1 cellular context compared by ENCODE assay signal in the genomic region with DNA sequence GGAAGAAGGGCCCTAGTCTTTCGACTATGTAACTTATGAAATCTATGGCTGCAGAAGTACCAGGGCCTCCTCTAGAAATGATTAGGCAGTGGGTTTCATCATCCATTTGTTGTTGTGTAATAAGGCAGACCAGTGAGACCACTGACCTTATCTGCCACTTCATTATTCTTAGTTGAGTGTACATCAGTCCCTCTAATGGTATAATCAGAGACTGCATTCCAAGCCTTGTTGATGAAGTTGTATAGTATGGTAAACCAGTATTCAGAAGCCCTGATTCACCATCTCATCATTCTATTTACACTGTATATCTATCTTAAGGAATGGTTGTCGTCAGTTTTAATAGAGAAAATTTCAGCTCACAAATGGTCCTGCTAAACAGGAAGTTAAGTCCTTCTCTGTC.
TF ChIP-seq lines count a peak whose summit lies in the region.

No MANE protein-coding gene starts in this region.

TF ChIP-seq in WTC11, 78 proteins besides CTCF, POLR2A, EP300 and RAD21 (continued from another document):
- TF ChIP-seq, protein P1, sequence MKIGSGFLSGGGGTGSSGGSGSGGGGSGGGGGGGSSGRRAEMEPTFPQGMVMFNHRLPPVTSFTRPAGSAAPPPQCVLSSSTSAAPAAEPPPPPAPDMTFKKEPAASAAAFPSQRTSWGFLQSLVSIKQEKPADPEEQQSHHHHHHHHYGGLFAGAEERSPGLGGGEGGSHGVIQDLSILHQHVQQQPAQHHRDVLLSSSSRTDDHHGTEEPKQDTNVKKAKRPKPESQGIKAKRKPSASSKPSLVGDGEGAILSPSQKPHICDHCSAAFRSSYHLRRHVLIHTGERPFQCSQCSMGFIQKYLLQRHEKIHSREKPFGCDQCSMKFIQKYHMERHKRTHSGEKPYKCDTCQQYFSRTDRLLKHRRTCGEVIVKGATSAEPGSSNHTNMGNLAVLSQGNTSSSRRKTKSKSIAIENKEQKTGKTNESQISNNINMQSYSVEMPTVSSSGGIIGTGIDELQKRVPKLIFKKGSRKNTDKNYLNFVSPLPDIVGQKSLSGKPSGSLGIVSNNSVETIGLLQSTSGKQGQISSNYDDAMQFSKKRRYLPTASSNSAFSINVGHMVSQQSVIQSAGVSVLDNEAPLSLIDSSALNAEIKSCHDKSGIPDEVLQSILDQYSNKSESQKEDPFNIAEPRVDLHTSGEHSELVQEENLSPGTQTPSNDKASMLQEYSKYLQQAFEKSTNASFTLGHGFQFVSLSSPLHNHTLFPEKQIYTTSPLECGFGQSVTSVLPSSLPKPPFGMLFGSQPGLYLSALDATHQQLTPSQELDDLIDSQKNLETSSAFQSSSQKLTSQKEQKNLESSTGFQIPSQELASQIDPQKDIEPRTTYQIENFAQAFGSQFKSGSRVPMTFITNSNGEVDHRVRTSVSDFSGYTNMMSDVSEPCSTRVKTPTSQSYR (CRISPR knock-in tag; IDR thresholded peaks at IDR 0.05), result no peak
- TF ChIP-seq CBFB (CRISPR knock-in tag; IDR thresholded peaks at IDR 0.05; ENCODE audit: low read depth) (no peak), NR1H2 (CRISPR knock-in tag; IDR thresholded peaks at IDR 0.05) (no peak), E2F5 (CRISPR knock-in tag; IDR thresholded peaks at IDR 0.05) (no peak), ATF6 (CRISPR knock-in tag; IDR thresholded peaks at IDR 0.05) (no peak), ZBTB43 (CRISPR knock-in tag; IDR thresholded peaks at IDR 0.05) (no peak), E2F1 (CRISPR knock-in tag; IDR thresholded peaks at IDR 0.05) (no peak)
- TF ChIP-seq, protein P2, sequence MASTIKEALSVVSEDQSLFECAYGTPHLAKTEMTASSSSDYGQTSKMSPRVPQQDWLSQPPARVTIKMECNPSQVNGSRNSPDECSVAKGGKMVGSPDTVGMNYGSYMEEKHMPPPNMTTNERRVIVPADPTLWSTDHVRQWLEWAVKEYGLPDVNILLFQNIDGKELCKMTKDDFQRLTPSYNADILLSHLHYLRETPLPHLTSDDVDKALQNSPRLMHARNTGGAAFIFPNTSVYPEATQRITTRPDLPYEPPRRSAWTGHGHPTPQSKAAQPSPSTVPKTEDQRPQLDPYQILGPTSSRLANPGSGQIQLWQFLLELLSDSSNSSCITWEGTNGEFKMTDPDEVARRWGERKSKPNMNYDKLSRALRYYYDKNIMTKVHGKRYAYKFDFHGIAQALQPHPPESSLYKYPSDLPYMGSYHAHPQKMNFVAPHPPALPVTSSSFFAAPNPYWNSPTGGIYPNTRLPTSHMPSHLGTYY (CRISPR knock-in tag; IDR thresholded peaks at IDR 0.05), result no peak
